Comparison of ENCODE assay signal across 9 cellular contexts in genomic region chr5:96565843-96566242, GRCh38.
A peak's percentile ranks its signal among the peaks of the same experiment; 100 is the strongest.
DNase-seq lines count a peak whose midpoint lies in the region; ATAC-seq lines count a peak whose summit lies in the region.
"Had no signal": no experiment of that assay in that cellular context is flagged by ENCODE, and none has a peak within 500 bp of the region (broad histone marks: within the 10 kb centered on the region; RNA-seq: fewer than 3 reads in every experiment).

No MANE protein-coding gene starts in this region.

- H3K4me3 Mint-ChIP-seq in activated T-helper 17 cell treated with anti-CD3 and anti-CD28 coated beads, Interleukin-2, amount 50 U/mL, for 72 hours, result peak overlapping the region; percentile 38
- no peak overlapping the region for H3K4me3 Mint-ChIP-seq in activated CD4-positive, alpha-beta memory T cell treated with anti-CD3 and anti-CD28 coated beads for 36 hours

- intact Hi-C loops in activated CD4-positive, alpha-beta memory T cell treated with anti-CD3 and anti-CD28 coated beads for 36 hours (cut with micrococcal nuclease), result loop anchor here (2.0 kb wide), 1 partner anchor 27 kb away; no protein-coding TSS in a partner anchor

- H3K36me3 Mint-ChIP-seq in activated T-helper 17 cell treated with anti-CD3 and anti-CD28 coated beads, Interleukin-2, amount 50 U/mL, for 72 hours (ENCODE audit: low read depth), result no peaks in the 10 kb centered on the region
- no peaks in the 10 kb centered on the region for H3K36me3 Mint-ChIP-seq in activated CD4-positive, alpha-beta memory T cell treated with anti-CD3 and anti-CD28 coated beads for 36 hours

- ATAC-seq in HG03135 (IDR thresholded peaks at IDR 0.05; ENCODE audit: unreplicated experiment), result peak; percentile 54
- peak; percentile 94 for ATAC-seq in activated T-helper 17 cell treated with anti-CD3 and anti-CD28 coated beads, Interleukin-2, amount 50 U/mL, for 72 hours (replicated peaks)

- peak; percentile 4 for DNase-seq in NCI-H2196 (lab: John Stamatoyannopoulos, UW; ENCODE audit: unreplicated experiment)
- DNase-seq in NCI-H2196 treated with DMSO at 0.1 percent for 48 hours (lab: John Stamatoyannopoulos, UW; ENCODE audit: unreplicated experiment), result no peak
- DNase-seq in pulmonary artery endothelial cell (ENCODE audit: low read depth, low spot score), result peak; percentile 65
- no peak for DNase-seq in activated CD4-positive, alpha-beta memory T cell treated with anti-CD3 and anti-CD28 coated beads for 36 hours
- DNase-seq in middle frontal gyrus (ENCODE audit: extremely low spot score, low spot score), result no peak
- no peak for DNase-seq in MV-4-11 (lab: John Stamatoyannopoulos, UW)
- DNase-seq: NCI-H187 had no signal

- POLR2A ChIA-PET in activated CD4-positive, alpha-beta memory T cell treated with anti-CD3 and anti-CD28 coated beads for 36 hours (lab: Charles Lee), result no interaction called here

- peaks cover 6% of the 10 kb centered on the region for H3K27me3 Mint-ChIP-seq in activated T-helper 17 cell treated with anti-CD3 and anti-CD28 coated beads, Interleukin-2, amount 50 U/mL, for 72 hours
- no peaks in the 10 kb centered on the region for H3K27me3 Mint-ChIP-seq in activated CD4-positive, alpha-beta memory T cell treated with anti-CD3 and anti-CD28 coated beads for 36 hours

- H3K27ac Mint-ChIP-seq in activated T-helper 17 cell treated with anti-CD3 and anti-CD28 coated beads, Interleukin-2, amount 50 U/mL, for 72 hours, result peak overlapping the region; percentile 82
- no peak overlapping the region for H3K27ac Mint-ChIP-seq in activated CD4-positive, alpha-beta memory T cell treated with anti-CD3 and anti-CD28 coated beads for 36 hours

- CTCF ChIA-PET in activated CD4-positive, alpha-beta memory T cell treated with anti-CD3 and anti-CD28 coated beads for 36 hours (lab: Charles Lee), result interaction anchor here (1.1 kb wide), 1 partner anchor 221 kb away, joined by 3 read pairs; no protein-coding TSS in a partner anchor

- H3K9me3 Mint-ChIP-seq in activated T-helper 17 cell treated with anti-CD3 and anti-CD28 coated beads, Interleukin-2, amount 50 U/mL, for 72 hours, result no peaks in the 10 kb centered on the region
- no peaks in the 10 kb centered on the region for H3K9me3 Mint-ChIP-seq in activated CD4-positive, alpha-beta memory T cell treated with anti-CD3 and anti-CD28 coated beads for 36 hours

- peaks cover 19% of the 10 kb centered on the region for H3K4me1 Mint-ChIP-seq in activated T-helper 17 cell treated with anti-CD3 and anti-CD28 coated beads, Interleukin-2, amount 50 U/mL, for 72 hours
- peaks cover 17% of the 10 kb centered on the region for H3K4me1 Mint-ChIP-seq in activated CD4-positive, alpha-beta memory T cell treated with anti-CD3 and anti-CD28 coated beads for 36 hours (ENCODE audit: low read depth)

Comparison
In these comparisons a context has a peak if more than half of its experiments do, and no peak if none do; other contexts are left out.
1. DNase-seq: peak in NCI-H2196 (single experiment) and pulmonary artery endothelial cell (single experiment); none in NCI-H2196 treated with DMSO at 0.1 percent for 48 hours (single experiment), activated CD4-positive, alpha-beta memory T cell treated with anti-CD3 and anti-CD28 coated beads for 36 hours (single experiment), middle frontal gyrus (single experiment) and MV-4-11 (single experiment).